ENCODE assay signal across 1 cellular context in the genomic region with DNA sequence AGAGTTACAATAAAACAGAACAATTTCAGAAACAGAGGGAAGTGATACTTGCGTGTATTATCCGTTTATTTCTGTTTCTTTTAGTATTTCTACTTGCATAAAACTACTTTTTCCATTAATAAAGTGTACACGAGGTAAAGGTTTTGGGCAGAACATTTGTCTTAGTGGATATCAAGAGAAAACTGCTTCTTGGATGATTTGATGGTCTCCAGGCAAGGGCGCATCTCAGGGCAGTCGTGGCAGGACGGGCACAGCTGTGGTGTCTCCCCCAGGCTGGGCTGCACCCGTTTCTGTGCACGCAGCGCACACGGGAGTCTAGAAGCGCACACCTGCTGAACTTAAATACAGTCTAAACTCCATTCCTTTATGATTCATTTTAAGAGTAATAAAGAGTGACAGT.
TF ChIP-seq lines count a peak whose summit lies in the region.

No MANE protein-coding gene starts in this region.

TF ChIP-seq in GM12878, 131 proteins besides CTCF, POLR2A, EP300 and RAD21 (continued from another document):
- TF ChIP-seq CEBPZ (IDR thresholded peaks at IDR 0.05; ENCODE audit: low read depth, low read length) = no peak
- TF ChIP-seq EGR1 (IDR thresholded peaks at IDR 0.05; ENCODE audit: borderline replicate concordance in 1 of 2, low read depth in 2 of 2, low read length in 2 of 2) = no peak
- TF ChIP-seq, protein P1, sequence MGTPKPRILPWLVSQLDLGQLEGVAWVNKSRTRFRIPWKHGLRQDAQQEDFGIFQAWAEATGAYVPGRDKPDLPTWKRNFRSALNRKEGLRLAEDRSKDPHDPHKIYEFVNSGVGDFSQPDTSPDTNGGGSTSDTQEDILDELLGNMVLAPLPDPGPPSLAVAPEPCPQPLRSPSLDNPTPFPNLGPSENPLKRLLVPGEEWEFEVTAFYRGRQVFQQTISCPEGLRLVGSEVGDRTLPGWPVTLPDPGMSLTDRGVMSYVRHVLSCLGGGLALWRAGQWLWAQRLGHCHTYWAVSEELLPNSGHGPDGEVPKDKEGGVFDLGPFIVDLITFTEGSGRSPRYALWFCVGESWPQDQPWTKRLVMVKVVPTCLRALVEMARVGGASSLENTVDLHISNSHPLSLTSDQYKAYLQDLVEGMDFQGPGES (IDR thresholded peaks at IDR 0.05) = no peak
- no peak for TF ChIP-seq USF2 (IDR thresholded peaks at IDR 0.05; ENCODE audit: borderline replicate concordance, low read depth, low read length)
- TF ChIP-seq RUNX3 (IDR thresholded peaks at IDR 0.05; ENCODE audit: low read length) = no peak
- TF ChIP-seq STAT3 (IDR thresholded peaks at IDR 0.05; ENCODE audit: low read depth, low read length) = no peak
- TF ChIP-seq CEBPB (IDR thresholded peaks at IDR 0.05; ENCODE audit: borderline replicate concordance in 1 of 2, low read depth in 2 of 2, low read length in 2 of 2) = no peak
- TF ChIP-seq POU2F2 (IDR thresholded peaks at IDR 0.05; ENCODE audit: borderline replicate concordance, low read depth, low read length) = no peak
- no peak for TF ChIP-seq CHD2 (IDR thresholded peaks at IDR 0.05; ENCODE audit: borderline replicate concordance, low read depth, low read length)
- TF ChIP-seq IRF4 (IDR thresholded peaks at IDR 0.05; ENCODE audit: low read depth, low read length) = no peak
- TF ChIP-seq KAT2A (conservative IDR thresholded peaks at IDR 0.05; ENCODE audit: control insufficient read depth, low read depth, low read length) = no peak
- TF ChIP-seq CBFB (IDR thresholded peaks at IDR 0.05; ENCODE audit: low read depth) = no peak
- TF ChIP-seq RBBP5 (conservative IDR thresholded peaks at IDR 0.05) = no peak
- TF ChIP-seq GATAD2B (conservative IDR thresholded peaks at IDR 0.05; ENCODE audit: low read depth) = no peak
- no peak for TF ChIP-seq ESRRA (IDR thresholded peaks at IDR 0.05; ENCODE audit: low read length)
